In the genomic region with DNA sequence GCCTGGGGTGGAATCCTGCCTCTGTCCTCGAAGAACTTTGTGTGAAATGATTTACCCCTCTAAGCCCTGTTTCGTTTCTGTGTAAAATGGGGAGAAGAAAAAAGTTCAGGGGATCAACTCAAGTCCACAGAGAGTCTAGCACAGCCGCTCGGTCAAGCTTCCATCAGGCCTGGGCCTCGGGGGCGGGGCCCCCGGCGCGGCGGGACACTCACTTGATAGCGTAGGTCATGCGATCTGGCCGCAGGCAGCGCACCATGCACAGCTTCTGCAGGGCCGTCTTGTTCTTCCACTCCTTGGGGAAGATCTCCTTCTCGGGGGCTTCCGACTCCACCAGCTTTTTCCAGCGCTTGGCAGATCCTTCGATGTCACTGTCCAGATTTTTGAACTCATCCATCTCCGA, we compare ENCODE assay signal across 26 cellular contexts.
"Had no signal": no experiment of that assay in that cellular context is flagged by ENCODE, and none has a peak within 500 bp of the region (broad histone marks: within the 10 kb centered on the region; RNA-seq: fewer than 3 reads in every experiment).

No MANE protein-coding gene starts in this region.

- H3K9ac ChIP-seq: parathyroid adenoma had no signal

- H3K27ac ChIP-seq: parathyroid adenoma, psoas muscle, skin epidermis, testis, thyroid gland, transverse colon, upper lobe of left lung, vagina had no signal

- ATAC-seq: left colon; left lung; natural killer cell; psoas muscle; sciatic nerve; stimulated activated naive B cell treated with anti-CD40 and anti-IgM and Interleukin-4, amounts not matched to agents 10 μg/mL and 1 μg/mL and 100 μg/mL, for 72 hours; stimulated activated naive CD8-positive, alpha-beta T cell treated with anti-CD3 and anti-CD28 coated beads, Interleukin-15, Interleukin-2, amounts not matched to agents 100 U/mL and 50 U/mL, for 24 hours had no signal

- H3K4me3 ChIP-seq: left lung, lung, psoas muscle, skin epidermis, stomach, testis, thyroid gland, transverse colon, upper lobe of left lung, vagina had no signal

- H3K4me1 ChIP-seq: parathyroid adenoma, testis, thyroid gland, transverse colon, vagina had no signal

- DNase-seq: hypothalamus; immature natural killer cell; kidney; left colon; mesendoderm; naive B cell; natural killer cell; occipital lobe; psoas muscle; stimulated activated CD4-positive, alpha-beta T cell treated with anti-CD3 and anti-CD28 coated beads, Interleukin-12 subunit alpha, Interleukin-12 subunit beta, amount 100 ng/mL, for 4 hours; stimulated activated CD4-positive, alpha-beta T cell treated with anti-CD3 and anti-CD28 coated beads, Interleukin-15, amount 100 ng/mL, for 24 hours; stimulated activated CD4-positive, alpha-beta T cell treated with anti-CD3 and anti-CD28 coated beads, Interleukin-2, amount 100 ng/mL, for 24 hours; stimulated activated CD4-positive, alpha-beta T cell treated with anti-CD3 and anti-CD28 coated beads, Interleukin-4, amount 100 ng/mL, for 1 hour; stimulated activated naive B cell treated with anti-CD40 and anti-IgM and Interleukin-4, amounts not matched to agents 10 μg/mL and 1 μg/mL and 100 μg/mL, for 72 hours; stimulated activated naive CD8-positive, alpha-beta T cell treated with anti-CD3 and anti-CD28 coated beads, Interleukin-15, Interleukin-2, amounts not matched to agents 100 U/mL and 50 U/mL, for 24 hours; stomach; testis; thyroid gland; transverse colon; upper lobe of left lung had no signal

- H3K9me3 ChIP-seq: left lung, psoas muscle, stomach, testis, thyroid gland, transverse colon, upper lobe of left lung, vagina had no signal

- H3K36me3 ChIP-seq: left lung, stomach, thyroid gland, transverse colon, upper lobe of left lung, vagina had no signal

- H3K27me3 ChIP-seq: left lung, testis, thyroid gland, transverse colon, upper lobe of left lung, vagina had no signal

- H2AFZ ChIP-seq: parathyroid adenoma had no signal
